In the genomic region with DNA sequence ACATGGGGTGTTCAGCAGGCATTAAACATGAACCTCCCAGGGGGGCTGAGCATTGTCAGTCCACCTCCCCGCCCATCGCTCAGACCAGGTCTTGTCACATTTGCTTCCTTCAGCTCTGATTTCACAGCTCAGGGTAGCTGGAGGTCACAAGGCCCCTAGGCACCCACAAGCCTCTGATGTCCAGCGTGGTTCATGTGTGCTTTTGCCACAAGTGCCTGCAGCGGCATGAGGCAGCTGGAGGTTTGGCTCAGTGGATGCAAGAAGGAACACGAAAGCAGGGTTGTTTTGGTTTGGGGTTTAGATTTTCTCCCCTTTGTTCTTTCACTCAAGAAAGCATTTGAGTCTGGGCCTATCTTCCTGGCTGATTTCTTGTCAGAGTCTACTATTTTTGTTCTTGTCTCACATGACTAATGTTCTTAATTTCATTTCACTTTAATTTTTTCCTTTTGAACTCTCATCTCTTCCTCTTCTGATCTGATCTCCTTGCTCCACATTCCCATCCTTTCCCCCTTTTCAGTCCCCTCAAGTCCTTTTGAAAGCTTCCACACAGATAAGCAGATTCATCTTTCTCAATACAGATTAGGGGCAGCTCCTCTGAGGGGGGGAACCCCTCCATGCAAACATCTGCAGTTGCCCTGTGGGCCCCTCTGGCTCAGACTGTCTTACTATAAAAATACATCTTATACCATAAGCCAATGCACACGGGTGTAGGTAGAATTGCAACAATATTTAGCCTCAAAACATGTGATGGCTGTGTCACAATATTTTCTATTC, we compare ENCODE assay signal across 8 cellular contexts.
DNase-seq lines count a peak whose midpoint lies in the region; ATAC-seq and TF ChIP-seq lines count a peak whose summit lies in the region.

No MANE protein-coding gene starts in this region.

- H3K36me3 ChIP-seq in neuron (ENCODE audit: insufficient read depth, low read length) (no peaks in the 10 kb centered on the region), upper lobe of left lung (no peaks in the 10 kb centered on the region), heart left ventricle (no peaks in the 10 kb centered on the region)

- no peaks in the 10 kb centered on the region for H3K9me3 ChIP-seq in neuron (ENCODE audit: low read length)
- no peaks in the 10 kb centered on the region for H3K9me3 ChIP-seq in upper lobe of left lung
- H3K9me3 ChIP-seq in heart left ventricle = no peaks in the 10 kb centered on the region

- H3K27me3 ChIP-seq in neuron (ENCODE audit: insufficient read depth, low read length) = no peaks in the 10 kb centered on the region
- no peaks in the 10 kb centered on the region for H3K27me3 ChIP-seq in upper lobe of left lung
- no peaks in the 10 kb centered on the region for H3K27me3 ChIP-seq in heart left ventricle

- peak in 23 of 34 experiments; percentile 9 to 55 (median 25) for DNase-seq in T-cell
- no peak for DNase-seq in upper lobe of left lung
- no peak for DNase-seq in heart left ventricle
- no peak for DNase-seq in osteocyte (ENCODE audit: extremely low spot score, unreplicated experiment)
- no peak for DNase-seq in RKO (ENCODE audit: low spot score)

- H3K27ac ChIP-seq in upper lobe of left lung (no peak overlapping the region), heart left ventricle (no peak overlapping the region)

- WGBS in upper lobe of left lung, 2 donors = 86 to 88% methylated on average over 6 of the region's 6 CpGs
- 80 to 93% (median 87%) methylated on average over 6 of the region's 6 CpGs for WGBS in heart left ventricle, 4 donors

- TF ChIP-seq POLR2A in upper lobe of left lung (IDR thresholded peaks at IDR 0.05) (no peak), heart left ventricle (IDR thresholded peaks at IDR 0.05) (no peak)

- H3K4me1 ChIP-seq in neuron (ENCODE audit: insufficient read depth, low read length) (peaks cover 2% of the 10 kb centered on the region), upper lobe of left lung (no peaks in the 10 kb centered on the region), heart left ventricle (peaks cover 0 to 13% (median 0%) of the 10 kb centered on the region in 12 donors)

- no peak for TF ChIP-seq EP300 in upper lobe of left lung (IDR thresholded peaks at IDR 0.05)

- H3K9me3 Mint-ChIP-seq in T-cell = no peaks in the 10 kb centered on the region
- H3K9me3 Mint-ChIP-seq in osteocyte (ENCODE audit: unreplicated experiment) = no peaks in the 10 kb centered on the region

- peak overlapping the region; percentile 26 for H2AFZ ChIP-seq in neuron (ENCODE audit: low read depth, low read length)

- CTCF ChIA-PET in T-cell (lab: Charles Lee) = interaction anchor here in 1 of 2 donors (0.6 kb wide), 1 partner anchor 52 kb away, joined by 3 read pairs; no protein-coding TSS in a partner anchor

- TF ChIP-seq CTCF in upper lobe of left lung (IDR thresholded peaks at IDR 0.05) (no peak), heart left ventricle (IDR thresholded peaks at IDR 0.05) (no peak), osteocyte (IDR thresholded peaks at IDR 0.05) (no peak)

- H3K4me1 Mint-ChIP-seq in T-cell = peaks cover 68 to 70% (median 68%) of the 10 kb centered on the region in 3 donors
- H3K4me1 Mint-ChIP-seq in osteocyte (ENCODE audit: unreplicated experiment) = peaks cover 6% of the 10 kb centered on the region

- peak; percentile 39 for ATAC-seq in GM18870 (IDR thresholded peaks at IDR 0.05; ENCODE audit: unreplicated experiment)
- peak; percentile 51 for ATAC-seq in HG02642 (IDR thresholded peaks at IDR 0.05; ENCODE audit: poor library complexity, unreplicated experiment)
- peak; percentile 83 to 91 (median 88) for ATAC-seq in T-cell (replicated peaks in 1 of 4)
- no peak for ATAC-seq in upper lobe of left lung (ENCODE audit: low FRiP score in 2 of 2)
- no peak for ATAC-seq in heart left ventricle

- intact Hi-C loops in heart left ventricle (cut with DNase I) = no loop called here

- POLR2A ChIA-PET in T-cell (lab: Charles Lee) = interaction anchor here (0.5 to 1.1 kb wide), 4 partner anchors 10 to 64 kb away, joined by 3 to 5 read pairs (median 4); no protein-coding TSS in a partner anchor

- H3K36me3 Mint-ChIP-seq in T-cell (no peaks in the 10 kb centered on the region), osteocyte (ENCODE audit: unreplicated experiment) (no peaks in the 10 kb centered on the region)

- H3K27ac Mint-ChIP-seq in T-cell (peak overlapping the region; percentile 95 to 99), osteocyte (ENCODE audit: unreplicated experiment) (no peak overlapping the region)

- no peak overlapping the region for H3K4me3 ChIP-seq in neuron (ENCODE audit: low read length)
- no peak overlapping the region for H3K4me3 ChIP-seq in upper lobe of left lung
- H3K4me3 ChIP-seq in heart left ventricle = no peak overlapping the region

- H3K4me3 Mint-ChIP-seq in T-cell (peak overlapping the region; percentile 39 to 55 (median 50)), osteocyte (ENCODE audit: unreplicated experiment) (no peak overlapping the region)

- no peaks in the 10 kb centered on the region for H3K27me3 Mint-ChIP-seq in T-cell
- H3K27me3 Mint-ChIP-seq in osteocyte (ENCODE audit: unreplicated experiment) = no peaks in the 10 kb centered on the region

Comparison
In these comparisons a context has a peak if more than half of its experiments do, and no peak if none do; other contexts are left out.
1. ATAC-seq: peak in GM18870 (single experiment), HG02642 (single experiment) and T-cell (4 of 4); none in upper lobe of left lung (0 of 2) and heart left ventricle (0 of 4).
2. DNase-seq: peak in T-cell (23 of 34); none in upper lobe of left lung (0 of 2), heart left ventricle (0 of 5), osteocyte (single experiment) and RKO (single experiment).